Comparison of ENCODE assay signal across 8 cellular contexts in genomic region chr5:38557792-38558191, GRCh38. TPM values are rescaled to one million over a fixed set of nuclear protein-coding genes. Genes with fewer than 3 reads are reported as not detected.
A peak's percentile ranks its signal among the peaks of the same experiment; 100 is the strongest.
DNase-seq lines count a peak whose midpoint lies in the region; TF ChIP-seq lines count a peak whose summit lies in the region.

No MANE protein-coding gene starts in this region.

- H3K9me3 Mint-ChIP-seq in activated CD4-positive, alpha-beta memory T cell treated with anti-CD3 and anti-CD28 coated beads for 36 hours, result no peaks in the 10 kb centered on the region
- H3K9me3 Mint-ChIP-seq in glutamatergic neuron (ENCODE audit: unreplicated experiment), result peaks cover 9% of the 10 kb centered on the region

- POLR2A ChIA-PET in activated CD4-positive, alpha-beta memory T cell treated with anti-CD3 and anti-CD28 coated beads for 36 hours (lab: Charles Lee), result no interaction called here

- H3K27me3 ChIP-seq in skeletal muscle satellite cell (ENCODE audit: control insufficient read depth, insufficient read depth, low read length), result peaks cover 14% of the 10 kb centered on the region

- CTCF ChIA-PET in activated CD4-positive, alpha-beta memory T cell treated with anti-CD3 and anti-CD28 coated beads for 36 hours (lab: Charles Lee), result interaction anchor here (1.4 kb wide), 1 partner anchor 116 kb away, joined by 7 read pairs; no protein-coding TSS in a partner anchor

- peaks cover 53% of the 10 kb centered on the region for H3K27me3 Mint-ChIP-seq in activated CD4-positive, alpha-beta memory T cell treated with anti-CD3 and anti-CD28 coated beads for 36 hours
- peaks cover 2% of the 10 kb centered on the region for H3K27me3 Mint-ChIP-seq in glutamatergic neuron (ENCODE audit: unreplicated experiment)

- H3K9ac ChIP-seq in skeletal muscle satellite cell (ENCODE audit: low read depth, low read length), result peak overlapping the region; percentile 94

- no peaks in the 10 kb centered on the region for H3K36me3 Mint-ChIP-seq in activated CD4-positive, alpha-beta memory T cell treated with anti-CD3 and anti-CD28 coated beads for 36 hours
- H3K36me3 Mint-ChIP-seq in glutamatergic neuron (ENCODE audit: unreplicated experiment), result peaks cover 4% of the 10 kb centered on the region

- H3K9me3 ChIP-seq in skeletal muscle satellite cell (replicated peaks; ENCODE audit: low read length), result no peaks in the 10 kb centered on the region

- peaks cover 8% of the 10 kb centered on the region for H3K4me1 Mint-ChIP-seq in activated CD4-positive, alpha-beta memory T cell treated with anti-CD3 and anti-CD28 coated beads for 36 hours (ENCODE audit: low read depth)
- H3K4me1 Mint-ChIP-seq in glutamatergic neuron (ENCODE audit: low read depth, unreplicated experiment), result peaks cover 27% of the 10 kb centered on the region

- intact Hi-C loops in activated CD4-positive, alpha-beta memory T cell treated with anti-CD3 and anti-CD28 coated beads for 36 hours (cut with micrococcal nuclease), result loop anchor here (5.0 to 10.0 kb wide), 3 partner anchors 250 to 835 kb away; partner anchors contain the start of gene RICTOR
- intact Hi-C loops in posterior cingulate gyrus (cut with DNase I), result loop anchor here (5.0 to 10.0 kb wide), 3 partner anchors 127 to 517 kb away; partner anchors contain the start of gene RICTOR
- intact Hi-C loops in posterior vena cava (cut with DNase I), result loop anchor here (10.0 kb wide), 3 partner anchors 113 to 247 kb away; no protein-coding TSS in a partner anchor

- peak overlapping the region; percentile 77 for H3K4me3 ChIP-seq in HFF-Myc (replicated peaks; ENCODE audit: low read depth, low read length)
- peak overlapping the region; percentile 97 for H3K4me3 ChIP-seq in skeletal muscle satellite cell (ENCODE audit: low read length)

- peaks cover 14% of the 10 kb centered on the region for H3K4me1 ChIP-seq in skeletal muscle satellite cell (ENCODE audit: control insufficient read depth, insufficient read depth, low read length)

- TF ChIP-seq CTCF in HFF-Myc (IDR thresholded peaks at IDR 0.05; ENCODE audit: low read depth, low read length, missing control alignments), result no peak
- no peak for TF ChIP-seq CTCF in glutamatergic neuron (IDR thresholded peaks at IDR 0.05; ENCODE audit: partially characterized antibody, unreplicated experiment)

- no peak for DNase-seq in HFF-Myc (ENCODE audit: extremely low read depth, low read depth)
- DNase-seq in activated CD4-positive, alpha-beta memory T cell treated with anti-CD3 and anti-CD28 coated beads for 36 hours, result no peak
- DNase-seq in glutamatergic neuron, result no peak
- no peak for DNase-seq in posterior cingulate gyrus
- DNase-seq in HPDE6-E6E7 (ENCODE audit: extremely low spot score), result no peak
- no peak for DNase-seq in NCI-H2107 treated with DMSO at 0.1 percent for 48 hours (lab: John Stamatoyannopoulos, UW; ENCODE audit: unreplicated experiment)
- DNase-seq in posterior vena cava (ENCODE audit: low spot score), result no peak

- H3K4me3 Mint-ChIP-seq in activated CD4-positive, alpha-beta memory T cell treated with anti-CD3 and anti-CD28 coated beads for 36 hours, result peak overlapping the region; percentile 75
- peak overlapping the region; percentile 95 for H3K4me3 Mint-ChIP-seq in glutamatergic neuron (ENCODE audit: unreplicated experiment)

- H3K36me3 ChIP-seq in skeletal muscle satellite cell (ENCODE audit: insufficient read depth, low read length), result no peaks in the 10 kb centered on the region

- peak overlapping the region; percentile 99 for H3K4me2 ChIP-seq in skeletal muscle satellite cell (ENCODE audit: low read length)

- H3K27ac Mint-ChIP-seq in activated CD4-positive, alpha-beta memory T cell treated with anti-CD3 and anti-CD28 coated beads for 36 hours, result no peak overlapping the region
- H3K27ac Mint-ChIP-seq in glutamatergic neuron (ENCODE audit: unreplicated experiment), result peak overlapping the region; percentile 96

RNA-seq across cellular contexts. Expression of gene LIFR, which starts 1.3 kb away (rescaled TPM):
- total RNA-seq in activated CD4-positive, alpha-beta memory T cell treated with anti-CD3 and anti-CD28 coated beads for 36 hours, result under 1 TPM; 0.05 to 0.14 TPM
- total RNA-seq in glutamatergic neuron (ENCODE audit: unreplicated experiment) (41.6 TPM), posterior vena cava (10 to 100 TPM; 75.0 to 80.4 TPM)
- total RNA-seq in skeletal muscle satellite cell (2012; rRNA removed), result 24.1 and 28.2 TPM in 2 replicates

Comparison
In these comparisons a context has a peak if more than half of its experiments do, and no peak if none do; other contexts are left out.
1. RNA of gene LIFR, which starts 1.3 kb away (total RNA-seq): 75.0 to 80.4 TPM in posterior vena cava and 41.6 TPM in glutamatergic neuron (single experiment); 0.05 to 0.14 TPM in activated CD4-positive, alpha-beta memory T cell treated with anti-CD3 and anti-CD28 coated beads for 36 hours; every median in the first group is over 10 times any median in the second.